ENCODE assay signal across 18 cellular contexts in genomic region chr11:93672280-93672679, GRCh38.
"Had no signal": no experiment of that assay in that cellular context is flagged by ENCODE, and none has a peak within 500 bp of the region (broad histone marks: within the 10 kb centered on the region; RNA-seq: fewer than 3 reads in every experiment).

No MANE protein-coding gene starts in this region.

- H3K9me3 Mint-ChIP-seq: IgD-negative memory B cell had no signal

- H3K9me3 ChIP-seq: SK-N-SH had no signal

- H3K27ac Mint-ChIP-seq: IgD-negative memory B cell had no signal

- DNase-seq: Kasumi-1, MM.1S, NCI-H1092 treated with DMSO at 0.1 percent for 48 hours, NCI-H1436, NCI-H187, NCI-H2029, NCI-H2081 treated with DMSO at 0.1 percent for 48 hours, NCI-H2227 treated with DMSO at 0.1 percent for 48 hours, NCI-H524 treated with DMSO at 0.1 percent for 48 hours, NCI-H69, NCI-H774, SHP77, SK-N-SH, SW 1271 had no signal

- H3K4me3 Mint-ChIP-seq: IgD-negative memory B cell had no signal

- H3K27me3 Mint-ChIP-seq: IgD-negative memory B cell had no signal

- H3K27ac ChIP-seq: KMS-11, RWPE1 had no signal

- ATAC-seq: K562 had no signal

- H3K4me3 ChIP-seq: K562 had no signal
